Comparison of ENCODE assay signal across 8 cellular contexts in genomic region chr9:135500071-135500524, GRCh38. TPM values are rescaled to one million over a fixed set of nuclear protein-coding genes. Genes with fewer than 3 reads are reported as not detected.
A peak's percentile ranks its signal among the peaks of the same experiment; 100 is the strongest.
DNase-seq lines count a peak whose midpoint lies in the region; ATAC-seq and TF ChIP-seq lines count a peak whose summit lies in the region.

No MANE protein-coding gene starts in this region.

- BruUV-seq in OCI-LY7 (replicated peaks; lab: Mats Ljungman, UMichigan): no TSS peak

- H3K4me3 ChIP-seq in OCI-LY7 (ENCODE audit: low read depth, low read length, poor library complexity, severe bottlenecking): peak overlapping the region; percentile 89
- H3K4me3 ChIP-seq in ectodermal cell (ENCODE audit: insufficient read depth, low read depth, low read length): peak overlapping the region; percentile 83
- peak overlapping the region; percentile 91 for H3K4me3 ChIP-seq in naive thymus-derived CD4-positive, alpha-beta T cell (ENCODE audit: low read length)

- H4K20me1 ChIP-seq in OCI-LY7 (ENCODE audit: insufficient read depth, low read length): no peaks in the 10 kb centered on the region

- TF ChIP-seq CTCF in OCI-LY7 (conservative IDR thresholded peaks at IDR 0.05; ENCODE audit: low read length): no peak

- no peaks in the 10 kb centered on the region for H3K9me3 ChIP-seq in OCI-LY7 (ENCODE audit: low read length)
- H3K9me3 ChIP-seq in ectodermal cell (ENCODE audit: control insufficient read depth, low read length): no peaks in the 10 kb centered on the region
- H3K9me3 ChIP-seq in naive thymus-derived CD4-positive, alpha-beta T cell (ENCODE audit: control insufficient read depth in 2 of 3, low read length in 3 of 3): no peaks in the 10 kb centered on the region

- no peaks in the 10 kb centered on the region for H3K9me3 Mint-ChIP-seq in activated naive CD4-positive, alpha-beta T cell treated with anti-CD3 and anti-CD28 coated beads, Interleukin-2, amount 50 U/mL, for 24 hours
- H3K9me3 Mint-ChIP-seq in naive thymus-derived CD4-positive, alpha-beta T cell: no peaks in the 10 kb centered on the region

- H3K27ac Mint-ChIP-seq in activated naive CD4-positive, alpha-beta T cell treated with anti-CD3 and anti-CD28 coated beads, Interleukin-2, amount 50 U/mL, for 24 hours: peak overlapping the region; percentile 41
- peak overlapping the region in 2 of 9 donors; percentile 18 to 80 for H3K27ac Mint-ChIP-seq in naive thymus-derived CD4-positive, alpha-beta T cell

- peaks cover 4% of the 10 kb centered on the region for H3K27me3 ChIP-seq in ectodermal cell (ENCODE audit: control insufficient read depth, insufficient read depth, low read length, poor library complexity, severe bottlenecking)
- no peaks in the 10 kb centered on the region for H3K27me3 ChIP-seq in naive thymus-derived CD4-positive, alpha-beta T cell (ENCODE audit: control insufficient read depth in 2 of 2, insufficient read depth in 2 of 2, low read length in 2 of 2)

- H3K4me1 Mint-ChIP-seq in activated naive CD4-positive, alpha-beta T cell treated with anti-CD3 and anti-CD28 coated beads, Interleukin-2, amount 50 U/mL, for 24 hours: peaks cover 22% of the 10 kb centered on the region
- peaks cover 12 to 41% (median 17%) of the 10 kb centered on the region in 7 donors for H3K4me1 Mint-ChIP-seq in naive thymus-derived CD4-positive, alpha-beta T cell

- peak overlapping the region; percentile 100 for H3K4me2 ChIP-seq in OCI-LY7 (ENCODE audit: low read length)

- no peaks in the 10 kb centered on the region for H3K27me3 Mint-ChIP-seq in activated naive CD4-positive, alpha-beta T cell treated with anti-CD3 and anti-CD28 coated beads, Interleukin-2, amount 50 U/mL, for 24 hours
- no peaks in the 10 kb centered on the region for H3K27me3 Mint-ChIP-seq in naive thymus-derived CD4-positive, alpha-beta T cell

- no peaks in the 10 kb centered on the region for H3K9me2 ChIP-seq in OCI-LY7 (ENCODE audit: insufficient read depth, low read length)

- peaks cover 16% of the 10 kb centered on the region; the same call in 1 of the 2 replicates for H3K79me2 ChIP-seq in OCI-LY7 (ENCODE audit: insufficient read depth, low read depth, low read length)

- peaks cover 3% of the 10 kb centered on the region for H3K36me3 Mint-ChIP-seq in activated naive CD4-positive, alpha-beta T cell treated with anti-CD3 and anti-CD28 coated beads, Interleukin-2, amount 50 U/mL, for 24 hours
- peaks cover 0 to 15% (median 8%) of the 10 kb centered on the region in 5 donors for H3K36me3 Mint-ChIP-seq in naive thymus-derived CD4-positive, alpha-beta T cell

- intact Hi-C loops in OCI-LY7 (cut with micrococcal nuclease; ENCODE audit: unreplicated experiment): no loop called here
- intact Hi-C loops in naive thymus-derived CD4-positive, alpha-beta T cell (cut with micrococcal nuclease): loop anchor here in 1 of 2 donors (5.0 to 10.0 kb wide), 2 partner anchors 1043 to 1335 kb away; partner anchors contain the start of gene RNU6ATAC

- ATAC-seq in naive thymus-derived CD4-positive, alpha-beta T cell: peak; percentile 2
- ATAC-seq in HG03097 (IDR thresholded peaks at IDR 0.05; ENCODE audit: low FRiP score, unreplicated experiment): no peak

- peak overlapping the region; percentile 89 for H3K4me3 Mint-ChIP-seq in activated naive CD4-positive, alpha-beta T cell treated with anti-CD3 and anti-CD28 coated beads, Interleukin-2, amount 50 U/mL, for 24 hours
- H3K4me3 Mint-ChIP-seq in naive thymus-derived CD4-positive, alpha-beta T cell: peak overlapping the region; percentile 80 to 95 (median 88)

- 1 to 2% methylated on average over 29 of the region's 29 CpGs for WGBS in ectodermal cell, 2 experiments

- H3K4me1 ChIP-seq in OCI-LY7 (ENCODE audit: insufficient read depth, low read length, poor library complexity, severe bottlenecking) (peaks cover 18% of the 10 kb centered on the region), ectodermal cell (ENCODE audit: control insufficient read depth, insufficient read depth, low read length) (peaks cover 9% of the 10 kb centered on the region)
- peaks cover 10 to 14% of the 10 kb centered on the region in 2 donors for H3K4me1 ChIP-seq in naive thymus-derived CD4-positive, alpha-beta T cell (ENCODE audit: control insufficient read depth in 2 of 2, insufficient read depth in 2 of 2, low read length in 2 of 2)

- H3K36me3 ChIP-seq in OCI-LY7 (ENCODE audit: insufficient read depth, low read length) (peaks cover 35% of the 10 kb centered on the region), ectodermal cell (ENCODE audit: control insufficient read depth, insufficient read depth, low read length) (peaks cover 14% of the 10 kb centered on the region)
- H3K36me3 ChIP-seq in naive thymus-derived CD4-positive, alpha-beta T cell (ENCODE audit: control insufficient read depth in 2 of 3, insufficient read depth in 3 of 3, low read length in 3 of 3): peaks cover 0 to 42% (median 0%) of the 10 kb centered on the region in 3 experiments

- peak overlapping the region; percentile 99 for H2AFZ ChIP-seq in OCI-LY7 (ENCODE audit: low read length)

- H3K27ac ChIP-seq in OCI-LY7 (ENCODE audit: low read depth, low read length, poor library complexity, severe bottlenecking): no peak overlapping the region
- no peak overlapping the region for H3K27ac ChIP-seq in ectodermal cell (ENCODE audit: insufficient read depth, low read depth, low read length, poor library complexity, severe bottlenecking)
- H3K27ac ChIP-seq in naive thymus-derived CD4-positive, alpha-beta T cell (ENCODE audit: low read depth, low read length): peak overlapping the region; percentile 77

- CTCF ChIA-PET in OCI-LY7 (lab: Charles Lee; ENCODE audit: unreplicated experiment): no interaction called here
- CTCF ChIA-PET in naive thymus-derived CD4-positive, alpha-beta T cell (lab: Charles Lee): interaction anchor here (0.9 kb wide), 1 partner anchor 18 kb away, joined by 3 read pairs; no protein-coding TSS in a partner anchor

- no peak for TF ChIP-seq POLR2A in erythroblast (IDR thresholded peaks at IDR 0.05; ENCODE audit: low read length)

- POLR2A ChIA-PET in OCI-LY7 (lab: Charles Lee): no interaction called here
- POLR2A ChIA-PET in naive thymus-derived CD4-positive, alpha-beta T cell (lab: Charles Lee): no interaction called here

- no peak for DNase-seq in activated naive CD4-positive, alpha-beta T cell treated with Interleukin-2 at 50 U/mL for 16 hours
- DNase-seq in OCI-LY7 (ENCODE audit: low spot score) (peak; percentile 14), GM19238 (ENCODE audit: insufficient read length, low spot score) (no peak), erythroblast (lab: John Stamatoyannopoulos, UW) (no peak)
- no peak for DNase-seq in naive thymus-derived CD4-positive, alpha-beta T cell

RNA-seq across cellular contexts. Expression of gene MRPS2, which starts 0.4 kb away (rescaled TPM):
- total RNA-seq in OCI-LY7 (2014; rRNA removed; shearing (Covaris generic)): 30.2 and 42.7 TPM in 2 replicates
- 50.3 and 55.7 TPM in 2 replicates for total RNA-seq in OCI-LY7 (2022)
- polyA plus RNA-seq in ectodermal cell (2013, experiment 1 of 4): 74.4 TPM
- 75.0 TPM for polyA plus RNA-seq in ectodermal cell (2013, experiment 2 of 4)
- 53.1 TPM for polyA plus RNA-seq in ectodermal cell (2013, experiment 3 of 4)
- 58.8 TPM for polyA plus RNA-seq in ectodermal cell (2013, experiment 4 of 4)
- total RNA-seq in naive thymus-derived CD4-positive, alpha-beta T cell: 10 to 100 TPM; 19.4 to 32.3 (median 28.3) TPM
- 10 to 100 TPM; 48.9 to 66.1 TPM for polyA plus RNA-seq in naive thymus-derived CD4-positive, alpha-beta T cell

RNA-seq across cellular contexts. Expression of gene PPP1R26, which starts 20.5 kb away (rescaled TPM):
- 1.5 TPM in 2 replicates for total RNA-seq in OCI-LY7 (2014; rRNA removed; shearing (Covaris generic))
- total RNA-seq in OCI-LY7 (2022): 0.21 and 0.52 TPM in 2 replicates
- polyA plus RNA-seq in ectodermal cell (2013, experiment 1 of 4): 28.1 TPM
- polyA plus RNA-seq in ectodermal cell (2013, experiment 2 of 4): 30.6 TPM
- 24.7 TPM for polyA plus RNA-seq in ectodermal cell (2013, experiment 3 of 4)
- 26.5 TPM for polyA plus RNA-seq in ectodermal cell (2013, experiment 4 of 4)
- total RNA-seq in naive thymus-derived CD4-positive, alpha-beta T cell: 1 to 10 TPM in 1 of 5 experiments, under 1 TPM in 3, not detected in 1; 0.19 to 5.6 (median 0.43) TPM
- polyA plus RNA-seq in naive thymus-derived CD4-positive, alpha-beta T cell: under 1 TPM in 1 of 2 donors, not detected in 1; 0.05 TPM

RNA-seq across cellular contexts. Expression of gene LCN1, which starts 21.1 kb away (rescaled TPM):
- not detected in 2 replicates for total RNA-seq in OCI-LY7 (2014; rRNA removed; shearing (Covaris generic))
- total RNA-seq in OCI-LY7 (2022): not detected in 2 replicates
- polyA plus RNA-seq in ectodermal cell (2013, experiment 1 of 4): not detected
- polyA plus RNA-seq in ectodermal cell (2013, experiment 2 of 4): not detected
- polyA plus RNA-seq in ectodermal cell (2013, experiment 3 of 4): not detected
- polyA plus RNA-seq in ectodermal cell (2013, experiment 4 of 4): not detected
- total RNA-seq in naive thymus-derived CD4-positive, alpha-beta T cell: not detected
- polyA plus RNA-seq in naive thymus-derived CD4-positive, alpha-beta T cell: not detected

RNA-seq across cellular contexts. Expression of gene OBP2A, which starts 45.8 kb away (rescaled TPM):
- not detected in 2 replicates for total RNA-seq in OCI-LY7 (2014; rRNA removed; shearing (Covaris generic))
- total RNA-seq in OCI-LY7 (2022): not detected in 2 replicates
- not detected for polyA plus RNA-seq in ectodermal cell (2013, experiment 1 of 4)
- polyA plus RNA-seq in ectodermal cell (2013, experiment 2 of 4): not detected
- polyA plus RNA-seq in ectodermal cell (2013, experiment 3 of 4): not detected
- not detected for polyA plus RNA-seq in ectodermal cell (2013, experiment 4 of 4)
- total RNA-seq in naive thymus-derived CD4-positive, alpha-beta T cell: not detected
- not detected for polyA plus RNA-seq in naive thymus-derived CD4-positive, alpha-beta T cell
